In the genomic region with DNA sequence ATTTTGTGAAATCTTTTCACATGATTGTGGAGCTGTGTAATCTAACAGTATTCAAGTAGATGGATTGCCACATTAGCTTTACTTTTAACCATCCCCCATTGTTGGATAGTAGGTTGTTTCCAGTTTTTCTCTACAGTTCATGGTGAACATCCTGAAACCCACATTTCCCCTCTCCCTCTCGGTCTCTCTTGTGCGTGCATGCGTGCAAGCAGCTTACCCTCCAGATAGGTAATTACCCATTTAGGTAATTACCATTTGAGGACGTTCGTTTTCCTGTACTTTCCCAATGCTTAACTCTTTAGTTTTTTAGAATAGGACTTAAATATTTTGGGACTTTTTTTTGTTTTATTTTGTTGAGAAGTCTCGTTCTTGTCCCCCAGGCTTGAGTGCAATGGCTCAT, we compare ENCODE assay signal across 15 cellular contexts. TPM values are rescaled to one million over a fixed set of nuclear protein-coding genes. Genes with fewer than 3 reads are reported as not detected.
DNase-seq lines count a peak whose midpoint lies in the region; TF ChIP-seq lines count a peak whose summit lies in the region.
"Had no signal": no experiment of that assay in that cellular context is flagged by ENCODE, and none has a peak within 500 bp of the region (broad histone marks: within the 10 kb centered on the region; RNA-seq: fewer than 3 reads in every experiment).

No MANE protein-coding gene starts in this region.

- peak overlapping the region; percentile 44; the same call in 1 of the 2 replicates for H3K27ac ChIP-seq in GM23248
- H3K27ac ChIP-seq: C4-2B, HL-60 had no signal

- H3K4me2 ChIP-seq in GM23248 (ENCODE audit: unreplicated experiment): no peak overlapping the region

- H3K9me2 ChIP-seq in GM23248 (ENCODE audit: insufficient read depth): no peaks in the 10 kb centered on the region

- DNase-seq in AML-193 (lab: John Stamatoyannopoulos, UW): peak; percentile 8 to 17
- peak; percentile 17 for DNase-seq in GM12865 (ENCODE audit: low read depth)
- no peak for DNase-seq in GM23248
- peak; percentile 15 for DNase-seq in NCI-H69 (lab: John Stamatoyannopoulos, UW)
- no peak for DNase-seq in hippocampal formation (lab: John Stamatoyannopoulos, UW)
- DNase-seq in NCI-H82 treated with DMSO at 0.1 percent for 48 hours (lab: John Stamatoyannopoulos, UW; ENCODE audit: unreplicated experiment): no peak
- no peak for DNase-seq in activated gamma-delta T cell (lab: John Stamatoyannopoulos, UW)
- DNase-seq: BE2C; CD4-positive, alpha-beta memory T cell; DMS153; DMS79 treated with DMSO at 0.1 percent for 48 hours had no signal

- in situ Hi-C loops in GM23248 (cut with MboI): no loop called here

- 97 to 99% methylated on average over 6 of the region's 6 CpGs for WGBS in GM23248 (ENCODE audit: low coverage in 1 of 2, low lambda C conversion rate in 2 of 2, missing lambda C conversion rate in 2 of 2), 2 experiments

- no peak overlapping the region for H3K4me3 ChIP-seq in GM12865 (ENCODE audit: low read depth, low read length)
- no peak overlapping the region for H3K4me3 ChIP-seq in GM23248
- H3K4me3 ChIP-seq: HAP-1, K562 had no signal

- no peak overlapping the region for H3K9ac ChIP-seq in GM23248

- H2AFZ ChIP-seq in GM23248: no peak overlapping the region

- H4K20me1 ChIP-seq in GM23248 (ENCODE audit: insufficient read depth): 0 out of 2 replicates have a peak, but pooled peaks cover under 1% of the 10 kb centered on the region

- H3K79me2 ChIP-seq in GM23248 (ENCODE audit: insufficient read depth): peaks cover 83% of the 10 kb centered on the region

- no peak for TF ChIP-seq CTCF in GM12865 (IDR thresholded peaks at IDR 0.05; ENCODE audit: insufficient read depth, low read depth, low read length, missing control alignments)

- peaks cover 10% of the 10 kb centered on the region; the same call in 1 of the 2 replicates for H3K4me1 ChIP-seq in GM23248 (ENCODE audit: insufficient read depth)
- H3K4me1 ChIP-seq: BE2C, HAP-1 had no signal

- H3K36me3 ChIP-seq in GM23248 (ENCODE audit: low read depth): no peaks in the 10 kb centered on the region
- H3K36me3 ChIP-seq: BE2C, HAP-1 had no signal

- no peaks in the 10 kb centered on the region for H3K27me3 ChIP-seq in GM23248 (replicated peaks; ENCODE audit: insufficient read depth)
- H3K27me3 ChIP-seq: BE2C had no signal

- no peaks in the 10 kb centered on the region for H3K9me3 ChIP-seq in GM23248 (ENCODE audit: low read depth)
- H3K9me3 ChIP-seq: BE2C, HAP-1 had no signal

- H3F3A ChIP-seq in GM23248 (ENCODE audit: insufficient read depth): peaks cover 14% of the 10 kb centered on the region

RNA-seq across cellular contexts. Expression of a gene that starts 12.5 kb away (rescaled TPM):
- total RNA-seq in GM23248 (2014; rRNA removed; shearing (Covaris generic)): 6.3 and 7.7 TPM in 2 replicates
- polyA plus RNA-seq in GM23248 (2016; fragmentation: Nextera tagmentation; extraction: Ambion mirVana): 2.2 and 2.6 TPM in 2 replicates

Comparison
In these comparisons a context has a peak if more than half of its experiments do, and no peak if none do; other contexts are left out.
1. DNase-seq: peak in AML-193 (2 of 2), GM12865 (single experiment) and NCI-H69 (single experiment); none in GM23248 (single experiment), hippocampal formation (0 of 2), NCI-H82 treated with DMSO at 0.1 percent for 48 hours (single experiment) and activated gamma-delta T cell (single experiment).